20 cellular contexts compared by ENCODE assay signal in genomic region chr14:24874514-24875202, GRCh38.
"Had no signal": no experiment of that assay in that cellular context is flagged by ENCODE, and none has a peak within 500 bp of the region (broad histone marks: within the 10 kb centered on the region; RNA-seq: fewer than 3 reads in every experiment).

No MANE protein-coding gene starts in this region.

- H3K4me3 ChIP-seq: breast epithelium had no signal

- DNase-seq: activated B cell treated with CpG ODN at 0.5 μM for 24 hours; activated CD4-positive, alpha-beta T cell treated with anti-CD3 and anti-CD28 coated beads for 1 hour; activated CD4-positive, alpha-beta T cell treated with anti-CD3 and anti-CD28 coated beads, Interleukin-2, amount 10 ng/mL, durations not matched to agents 24 days and 14 days; activated CD4-positive, alpha-beta T cell treated with anti-CD3 and anti-CD28 coated beads, Interleukin-2, amount 50 U/mL, for 48 hours; activated CD8-positive, alpha-beta memory T cell treated with anti-CD3 and anti-CD28 coated beads, Interleukin-2, amount 10 ng/mL, durations not matched to agents 7 days and 5 days; activated effector memory CD4-positive, alpha-beta T cell treated with Interleukin-2 at 50 U/mL for 16 hours; activated naive CD4-positive, alpha-beta T cell; activated T-cell treated with anti-CD3 and anti-CD28 coated beads, Interleukin-2, amount 50 U/mL, for 24 hours; aorta; NCI-H1105; NCI-H1436; NCI-H1694 treated with DMSO at 0.1 percent for 48 hours; NCI-H2029 treated with DMSO at 0.1 percent for 48 hours; NCI-H510A treated with DMSO at 0.1 percent for 48 hours; SIG-M5; T-helper 17 cell; T-helper 9 cell had no signal

- H3K27me3 ChIP-seq: breast epithelium had no signal

- H3K9ac ChIP-seq: KMS-11 had no signal

- H3K36me3 ChIP-seq: breast epithelium had no signal

- H3K4me1 ChIP-seq: breast epithelium had no signal

- H3K27ac ChIP-seq: breast epithelium, KMS-11 had no signal

- FAIRE-seq: TTC549 had no signal

- H3K9me3 ChIP-seq: breast epithelium had no signal

- H3K4me2 ChIP-seq: KMS-11 had no signal
